In the genomic region with DNA sequence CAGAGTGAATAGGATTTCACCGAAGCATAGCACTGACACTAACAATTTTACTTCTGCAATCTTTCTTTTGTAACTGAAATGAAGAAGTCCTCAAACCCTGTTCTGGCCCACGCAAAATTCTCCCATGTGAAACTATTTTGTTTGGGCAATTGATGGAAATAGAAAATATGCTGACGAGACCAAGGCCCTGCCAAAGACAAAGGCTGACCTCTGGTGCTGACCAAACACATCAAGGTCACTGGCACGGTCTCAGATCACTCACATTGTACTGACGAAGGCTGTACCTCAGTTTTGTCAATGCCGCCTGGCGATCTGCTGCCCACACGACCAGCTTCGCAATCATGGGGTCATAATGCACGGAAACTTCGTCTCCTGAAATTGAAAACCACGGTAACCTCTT, we compare ENCODE assay signal across 16 cellular contexts. TPM values are rescaled to one million over a fixed set of nuclear protein-coding genes. Genes with fewer than 3 reads are reported as not detected.
DNase-seq lines count a peak whose midpoint lies in the region; ATAC-seq and TF ChIP-seq lines count a peak whose summit lies in the region.
"Had no signal": no experiment of that assay in that cellular context is flagged by ENCODE, and none has a peak within 500 bp of the region (broad histone marks: within the 10 kb centered on the region; RNA-seq: fewer than 3 reads in every experiment).

No MANE protein-coding gene starts in this region.

- intact Hi-C loops in breast epithelium (cut with DNase I; ENCODE audit: low total_unique reads): no loop called here

- no peak for TF ChIP-seq POLR2A in breast epithelium (IDR thresholded peaks at IDR 0.05)

- TF ChIP-seq RAD21 in liver (IDR thresholded peaks at IDR 0.05): peak; percentile 63 to 69

- H3K4me1 ChIP-seq in liver (ENCODE audit: control insufficient read depth in 4 of 4, insufficient read depth in 4 of 4, low read length in 3 of 4): peaks cover 2 to 24% (median 14%) of the 10 kb centered on the region in 4 donors
- no peaks in the 10 kb centered on the region for H3K4me1 ChIP-seq in breast epithelium
- no peaks in the 10 kb centered on the region for H3K4me1 ChIP-seq in SJCRH30

- H3K27ac ChIP-seq in liver (ENCODE audit: low read depth in 1 of 2, low read length in 2 of 2) (peak overlapping the region; percentile 58 to 80), breast epithelium (no peak overlapping the region), SJCRH30 (no peak overlapping the region)

- H3K4me3 ChIP-seq in liver (ENCODE audit: low read depth in 1 of 3, low read length in 3 of 3) (no peak overlapping the region), breast epithelium (no peak overlapping the region), SJCRH30 (no peak overlapping the region)
- H3K4me3 ChIP-seq: MG63 had no signal

- no peak overlapping the region for H3K9ac ChIP-seq in liver (ENCODE audit: low read depth in 1 of 2, low read length in 2 of 2)

- ATAC-seq in GM19463 (IDR thresholded peaks at IDR 0.05; ENCODE audit: unreplicated experiment): peak; percentile 20
- peak; percentile 15 for ATAC-seq in HG03159 (IDR thresholded peaks at IDR 0.05; ENCODE audit: unreplicated experiment)
- no peak for ATAC-seq in GM19395 (IDR thresholded peaks at IDR 0.05; ENCODE audit: unreplicated experiment)
- ATAC-seq: Panc1 had no signal

- H3K9me3 ChIP-seq in liver (ENCODE audit: control insufficient read depth in 4 of 4, low read length in 3 of 4) (no peaks in the 10 kb centered on the region), breast epithelium (no peaks in the 10 kb centered on the region), SJCRH30 (replicated peaks) (no peaks in the 10 kb centered on the region)
- H3K9me3 ChIP-seq: MG63 had no signal

- peak; percentile 59 for DNase-seq in renal cortical epithelial cell (ENCODE audit: low read depth)
- DNase-seq in breast epithelium (ENCODE audit: low spot score in 2 of 2): no peak
- DNase-seq in SJCRH30: no peak
- DNase-seq: CD8-positive, alpha-beta memory T cell; GOT3; MG63; NCI-H1092 treated with DMSO at 0.1 percent for 48 hours; NCI-H1694; NCI-H2107; NCI-H774; SHP77 had no signal

- H3K27me3 ChIP-seq in liver (ENCODE audit: control insufficient read depth in 4 of 4, insufficient read depth in 4 of 4, low read length in 3 of 4): no peaks in the 10 kb centered on the region
- H3K27me3 ChIP-seq in breast epithelium: no peaks in the 10 kb centered on the region
- no peaks in the 10 kb centered on the region for H3K27me3 ChIP-seq in SJCRH30
- H3K27me3 ChIP-seq: MG63 had no signal

- TF ChIP-seq CTCF in liver (IDR thresholded peaks at IDR 0.05; ENCODE audit: low read depth, low read length, missing input control) (no peak), breast epithelium (IDR thresholded peaks at IDR 0.05) (no peak)

- peaks cover 3 to 20% (median 10%) of the 10 kb centered on the region in 4 donors for H3K36me3 ChIP-seq in liver (ENCODE audit: control insufficient read depth in 4 of 4, insufficient read depth in 3 of 4, low read depth in 1 of 4, low read length in 3 of 4)
- no peaks in the 10 kb centered on the region for H3K36me3 ChIP-seq in breast epithelium
- H3K36me3 ChIP-seq in SJCRH30: peaks cover 5% of the 10 kb centered on the region; the same call in 1 of the 2 replicates

- WGBS in liver: 38% methylated on average over 12 of the region's 12 CpGs

TF ChIP-seq in liver, 16 proteins besides CTCF, POLR2A, EP300 and RAD21:
- TF ChIP-seq YY1 (IDR thresholded peaks at IDR 0.05) (peak; percentile 85), FOXA1 (IDR thresholded peaks at IDR 0.05) (no peak), SP1 (IDR thresholded peaks at IDR 0.05) (peak; percentile 55), EGR1 (IDR thresholded peaks at IDR 0.05; ENCODE audit: low read depth in 2 of 2) (peak in 1 of 2 donors; percentile 58), ATF3 (IDR thresholded peaks at IDR 0.05) (no peak), TAF1 (conservative IDR thresholded peaks at IDR 0.05) (no peak), HNF4G (IDR thresholded peaks at IDR 0.05) (no peak), MAX (IDR thresholded peaks at IDR 0.05) (peak; percentile 83), RXRA (IDR thresholded peaks at IDR 0.05) (peak; percentile 81), FOXA2 (IDR thresholded peaks at IDR 0.05) (peak; percentile 53), ZBTB33 (IDR thresholded peaks at IDR 0.05) (peak; percentile 50), GABPA (IDR thresholded peaks at IDR 0.05 in 1 of 2, conservative IDR thresholded peaks at IDR 0.05 in 1 of 2) (peak in 1 of 2 donors; percentile 16), HNF4A (conservative IDR thresholded peaks at IDR 0.05) (peak; percentile 68 to 72), NR2F2 (IDR thresholded peaks at IDR 0.05) (peak; percentile 53), JUND (IDR thresholded peaks at IDR 0.05) (peak in 1 of 2 donors; percentile 60)
- TF ChIP-seq, protein P1, sequence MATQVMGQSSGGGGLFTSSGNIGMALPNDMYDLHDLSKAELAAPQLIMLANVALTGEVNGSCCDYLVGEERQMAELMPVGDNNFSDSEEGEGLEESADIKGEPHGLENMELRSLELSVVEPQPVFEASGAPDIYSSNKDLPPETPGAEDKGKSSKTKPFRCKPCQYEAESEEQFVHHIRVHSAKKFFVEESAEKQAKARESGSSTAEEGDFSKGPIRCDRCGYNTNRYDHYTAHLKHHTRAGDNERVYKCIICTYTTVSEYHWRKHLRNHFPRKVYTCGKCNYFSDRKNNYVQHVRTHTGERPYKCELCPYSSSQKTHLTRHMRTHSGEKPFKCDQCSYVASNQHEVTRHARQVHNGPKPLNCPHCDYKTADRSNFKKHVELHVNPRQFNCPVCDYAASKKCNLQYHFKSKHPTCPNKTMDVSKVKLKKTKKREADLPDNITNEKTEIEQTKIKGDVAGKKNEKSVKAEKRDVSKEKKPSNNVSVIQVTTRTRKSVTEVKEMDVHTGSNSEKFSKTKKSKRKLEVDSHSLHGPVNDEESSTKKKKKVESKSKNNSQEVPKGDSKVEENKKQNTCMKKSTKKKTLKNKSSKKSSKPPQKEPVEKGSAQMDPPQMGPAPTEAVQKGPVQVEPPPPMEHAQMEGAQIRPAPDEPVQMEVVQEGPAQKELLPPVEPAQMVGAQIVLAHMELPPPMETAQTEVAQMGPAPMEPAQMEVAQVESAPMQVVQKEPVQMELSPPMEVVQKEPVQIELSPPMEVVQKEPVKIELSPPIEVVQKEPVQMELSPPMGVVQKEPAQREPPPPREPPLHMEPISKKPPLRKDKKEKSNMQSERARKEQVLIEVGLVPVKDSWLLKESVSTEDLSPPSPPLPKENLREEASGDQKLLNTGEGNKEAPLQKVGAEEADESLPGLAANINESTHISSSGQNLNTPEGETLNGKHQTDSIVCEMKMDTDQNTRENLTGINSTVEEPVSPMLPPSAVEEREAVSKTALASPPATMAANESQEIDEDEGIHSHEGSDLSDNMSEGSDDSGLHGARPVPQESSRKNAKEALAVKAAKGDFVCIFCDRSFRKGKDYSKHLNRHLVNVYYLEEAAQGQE (IDR thresholded peaks at IDR 0.05): peak; percentile 58

RNA-seq across cellular contexts. Expression of gene DCUN1D1, which starts 58.4 kb away (rescaled TPM):
- total RNA-seq in liver (10 to 100 TPM; 30.5 to 56.0 TPM), renal cortical epithelial cell (58.2 and 60.8 TPM in 2 replicates), breast epithelium (10 to 100 TPM; 24.9 to 55.5 (median 32.1) TPM)
- polyA plus RNA-seq in liver: 10 to 100 TPM in 1 of 2 donors, 1 to 10 TPM in 1; 9.1 to 16.4 TPM
- 33.7 and 34.5 TPM in 2 replicates for total RNA-seq in SJCRH30 (2014; rRNA removed; shearing (Covaris generic))

Comparison
In these comparisons a context has a peak if more than half of its experiments do, and no peak if none do; other contexts are left out.
1. H3K27ac ChIP-seq: peak in liver (2 of 2); none in breast epithelium (0 of 2) and SJCRH30 (single experiment).